ENCODE assay signal across 12 cellular contexts in the genomic region with DNA sequence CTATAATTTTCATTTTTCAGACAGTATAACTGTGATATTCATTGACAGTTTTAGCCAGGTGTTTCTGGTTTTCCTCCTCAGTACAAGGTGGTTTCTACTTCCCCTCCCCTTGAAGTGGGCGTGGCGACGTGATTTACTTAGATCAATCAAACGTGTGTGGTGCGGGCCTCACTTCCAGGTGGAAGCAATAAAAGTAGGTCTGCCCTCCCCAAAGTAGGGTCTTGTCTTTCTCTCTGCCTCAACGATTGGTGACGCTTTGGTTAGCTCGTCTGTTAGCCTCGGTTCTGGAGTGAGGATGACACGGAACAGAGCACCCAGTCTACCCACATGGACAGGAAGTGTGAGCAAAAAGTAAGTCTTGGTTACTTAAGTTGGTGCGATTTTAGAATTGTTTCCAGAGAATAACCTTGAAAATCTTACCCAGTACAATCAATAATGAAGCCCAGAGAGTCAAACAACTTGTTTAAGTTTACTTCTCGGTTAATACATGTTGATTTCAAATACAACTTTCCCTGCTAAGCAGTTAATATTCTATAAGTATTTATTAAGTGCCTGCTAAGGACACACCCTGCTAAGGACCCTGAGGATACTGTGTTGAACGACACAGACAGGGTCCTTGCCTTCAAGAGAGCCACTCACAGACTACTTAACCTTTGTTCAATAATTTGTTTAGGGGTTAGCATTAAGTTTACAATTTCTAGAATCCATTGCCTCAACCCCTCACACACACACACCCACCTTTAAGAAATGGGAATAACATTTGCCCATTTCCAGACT. TPM values are rescaled to one million over a fixed set of nuclear protein-coding genes. Genes with fewer than 3 reads are reported as not detected.
DNase-seq lines count a peak whose midpoint lies in the region; ATAC-seq and TF ChIP-seq lines count a peak whose summit lies in the region.
"Had no signal": no experiment of that assay in that cellular context is flagged by ENCODE, and none has a peak within 500 bp of the region (broad histone marks: within the 10 kb centered on the region; RNA-seq: fewer than 3 reads in every experiment).

No MANE protein-coding gene starts in this region.

- H3K9me3 Mint-ChIP-seq in activated CD8-positive, alpha-beta memory T cell treated with anti-CD3 and anti-CD28 coated beads, Interleukin-2, amount 10 ng/mL, durations not matched to agents 7 days and 5 days (ENCODE audit: low read depth): no peaks in the 10 kb centered on the region
- H3K9me3 Mint-ChIP-seq in naive thymus-derived CD8-positive, alpha-beta T cell: peaks cover 0 to 5% (median 2%) of the 10 kb centered on the region in 9 donors
- no peaks in the 10 kb centered on the region for H3K9me3 Mint-ChIP-seq in endothelial cell (ENCODE audit: unreplicated experiment)
- H3K9me3 Mint-ChIP-seq: type B pancreatic cell had no signal

- ATAC-seq in HG03095 (IDR thresholded peaks at IDR 0.05; ENCODE audit: unreplicated experiment): peak; percentile 65
- ATAC-seq in activated CD8-positive, alpha-beta memory T cell treated with anti-CD3 and anti-CD28 coated beads, Interleukin-2, amount 10 ng/mL, durations not matched to agents 7 days and 5 days: peak; percentile 63
- peak; percentile 79 to 83 for ATAC-seq in naive thymus-derived CD8-positive, alpha-beta T cell
- no peak for ATAC-seq in HG03571 (IDR thresholded peaks at IDR 0.05; ENCODE audit: unreplicated experiment)

- intact Hi-C loops in left ventricle myocardium inferior (cut with micrococcal nuclease): no loop called here

- H3K79me2 ChIP-seq in DOHH2 (ENCODE audit: control insufficient read depth, low read length): peaks cover 16% of the 10 kb centered on the region

- H3K4me1 Mint-ChIP-seq in activated CD8-positive, alpha-beta memory T cell treated with anti-CD3 and anti-CD28 coated beads, Interleukin-2, amount 10 ng/mL, durations not matched to agents 7 days and 5 days: peaks cover 4% of the 10 kb centered on the region
- H3K4me1 Mint-ChIP-seq in naive thymus-derived CD8-positive, alpha-beta T cell: peaks cover 0 to 18% (median 6%) of the 10 kb centered on the region in 4 donors
- H3K4me1 Mint-ChIP-seq in endothelial cell (ENCODE audit: unreplicated experiment): no peaks in the 10 kb centered on the region

- no peaks in the 10 kb centered on the region for H3K36me3 Mint-ChIP-seq in activated CD8-positive, alpha-beta memory T cell treated with anti-CD3 and anti-CD28 coated beads, Interleukin-2, amount 10 ng/mL, durations not matched to agents 7 days and 5 days
- H3K36me3 Mint-ChIP-seq in naive thymus-derived CD8-positive, alpha-beta T cell: peaks cover 0 to 5% (median 0%) of the 10 kb centered on the region in 3 donors
- no peaks in the 10 kb centered on the region for H3K36me3 Mint-ChIP-seq in endothelial cell (ENCODE audit: low read depth, unreplicated experiment)
- H3K36me3 Mint-ChIP-seq: type B pancreatic cell had no signal

- POLR2A ChIA-PET in naive thymus-derived CD8-positive, alpha-beta T cell (lab: Charles Lee): no interaction called here

- H3K4me1 ChIP-seq in DOHH2 (ENCODE audit: control insufficient read depth, low read length) (peaks cover 24% of the 10 kb centered on the region), left ventricle myocardium inferior (no peaks in the 10 kb centered on the region)
- H3K4me1 ChIP-seq: adrenal gland had no signal

- H3K4me3 ChIP-seq in DOHH2 (ENCODE audit: low read length): peak overlapping the region; percentile 74
- no peak overlapping the region for H3K4me3 ChIP-seq in left ventricle myocardium inferior
- H3K4me3 ChIP-seq: adrenal gland had no signal

- H3K27me3 Mint-ChIP-seq in activated CD8-positive, alpha-beta memory T cell treated with anti-CD3 and anti-CD28 coated beads, Interleukin-2, amount 10 ng/mL, durations not matched to agents 7 days and 5 days: peaks cover 6% of the 10 kb centered on the region
- peaks cover 1 to 22% (median 10%) of the 10 kb centered on the region in 5 donors for H3K27me3 Mint-ChIP-seq in naive thymus-derived CD8-positive, alpha-beta T cell
- H3K27me3 Mint-ChIP-seq in endothelial cell (ENCODE audit: unreplicated experiment): no peaks in the 10 kb centered on the region
- H3K27me3 Mint-ChIP-seq: type B pancreatic cell had no signal

- no peak overlapping the region for H3K27ac Mint-ChIP-seq in activated CD8-positive, alpha-beta memory T cell treated with anti-CD3 and anti-CD28 coated beads, Interleukin-2, amount 10 ng/mL, durations not matched to agents 7 days and 5 days
- H3K27ac Mint-ChIP-seq in naive thymus-derived CD8-positive, alpha-beta T cell: peak overlapping the region in 8 of 10 donors; percentile 50 to 91 (median 70)
- H3K27ac Mint-ChIP-seq in endothelial cell (ENCODE audit: unreplicated experiment): no peak overlapping the region
- H3K27ac Mint-ChIP-seq: type B pancreatic cell had no signal

- H3K9me3 ChIP-seq in DOHH2 (ENCODE audit: control insufficient read depth, insufficient read depth, low read length) (no peaks in the 10 kb centered on the region), left ventricle myocardium inferior (replicated peaks) (peaks cover under 1% of the 10 kb centered on the region)

- H3K36me3 ChIP-seq in DOHH2 (ENCODE audit: control insufficient read depth, low read length): no peaks in the 10 kb centered on the region
- no peaks in the 10 kb centered on the region for H3K36me3 ChIP-seq in left ventricle myocardium inferior
- H3K36me3 ChIP-seq: adrenal gland had no signal

- H3K4me2 ChIP-seq in DOHH2 (ENCODE audit: low read length): peak overlapping the region; percentile 62

- peak; percentile 42 for DNase-seq in activated CD8-positive, alpha-beta memory T cell treated with anti-CD3 and anti-CD28 coated beads, Interleukin-2, amount 10 ng/mL, durations not matched to agents 7 days and 5 days
- DNase-seq in naive thymus-derived CD8-positive, alpha-beta T cell: peak in 8 of 10 donors; percentile 15 to 71 (median 31)
- DNase-seq in left ventricle myocardium inferior (no peak), NCI-H128 (lab: John Stamatoyannopoulos, UW; ENCODE audit: unreplicated experiment) (no peak), endothelial cell (ENCODE audit: low spot score) (no peak)
- DNase-seq: adrenal gland, NCI-H1694 treated with DMSO at 0.1 percent for 48 hours, OCI-M1 had no signal

- CTCF ChIA-PET in activated CD8-positive, alpha-beta memory T cell treated with anti-CD3 and anti-CD28 coated beads, Interleukin-2, amount 10 ng/mL, durations not matched to agents 7 days and 5 days (lab: Charles Lee): no interaction called here

- H3F3A ChIP-seq in DOHH2 (ENCODE audit: control insufficient read depth, insufficient read depth): no peaks in the 10 kb centered on the region

- H3K4me3 Mint-ChIP-seq in activated CD8-positive, alpha-beta memory T cell treated with anti-CD3 and anti-CD28 coated beads, Interleukin-2, amount 10 ng/mL, durations not matched to agents 7 days and 5 days: peak overlapping the region; percentile 29
- H3K4me3 Mint-ChIP-seq in naive thymus-derived CD8-positive, alpha-beta T cell: peak overlapping the region; percentile 64 to 88 (median 80)
- H3K4me3 Mint-ChIP-seq in endothelial cell (ENCODE audit: unreplicated experiment): no peak overlapping the region
- H3K4me3 Mint-ChIP-seq: type B pancreatic cell had no signal

- H3K9me2 ChIP-seq in DOHH2 (replicated peaks; ENCODE audit: control insufficient read depth, low read length): no peaks in the 10 kb centered on the region

- no peaks in the 10 kb centered on the region for H3K27me3 ChIP-seq in DOHH2 (ENCODE audit: control insufficient read depth, low read length)
- no peaks in the 10 kb centered on the region for H3K27me3 ChIP-seq in left ventricle myocardium inferior (ENCODE audit: low read depth)
- H3K27me3 ChIP-seq: adrenal gland had no signal

- no peaks in the 10 kb centered on the region for H4K20me1 ChIP-seq in DOHH2 (ENCODE audit: control insufficient read depth, insufficient read depth, low read depth, low read length)

- H3K27ac ChIP-seq in DOHH2 (ENCODE audit: low read depth, low read length) (peak overlapping the region; percentile 53), left ventricle myocardium inferior (replicated peaks) (no peak overlapping the region)
- H3K27ac ChIP-seq: adrenal gland had no signal

- TF ChIP-seq CTCF in DOHH2 (IDR thresholded peaks at IDR 0.05; ENCODE audit: low read depth, low read length, poor library complexity, severe bottlenecking) (no peak), left ventricle myocardium inferior (IDR thresholded peaks at IDR 0.05; ENCODE audit: borderline replicate concordance) (no peak), endothelial cell (IDR thresholded peaks at IDR 0.05; ENCODE audit: unreplicated experiment) (no peak)

RNA-seq across cellular contexts. Expression of gene COX7C, which starts 48.4 kb away (rescaled TPM):
- total RNA-seq in activated CD8-positive, alpha-beta memory T cell treated with anti-CD3 and anti-CD28 coated beads, Interleukin-2, amount 10 ng/mL, durations not matched to agents 7 days and 5 days: 100 to 1,000 TPM; 350 to 432 TPM
- total RNA-seq in naive thymus-derived CD8-positive, alpha-beta T cell: 100 to 1,000 TPM; 513 to 573 TPM
- 100 to 1,000 TPM; 861 to 991 (median 878) TPM for polyA plus RNA-seq in naive thymus-derived CD8-positive, alpha-beta T cell
- 1,860 TPM for total RNA-seq in left ventricle myocardium inferior
- 434 TPM for total RNA-seq in endothelial cell (ENCODE audit: unreplicated experiment)

Comparison
In these comparisons a context has a peak if more than half of its experiments do, and no peak if none do; other contexts are left out.
1. DNase-seq: peak in activated CD8-positive, alpha-beta memory T cell treated with anti-CD3 and anti-CD28 coated beads, Interleukin-2, amount 10 ng/mL, durations not matched to agents 7 days and 5 days (single experiment) and naive thymus-derived CD8-positive, alpha-beta T cell (8 of 10); none in left ventricle myocardium inferior (single experiment), NCI-H128 (single experiment) and endothelial cell (single experiment).
2. H3K27ac Mint-ChIP-seq: peak in naive thymus-derived CD8-positive, alpha-beta T cell (8 of 10); none in activated CD8-positive, alpha-beta memory T cell treated with anti-CD3 and anti-CD28 coated beads, Interleukin-2, amount 10 ng/mL, durations not matched to agents 7 days and 5 days (single experiment) and endothelial cell (single experiment).